In the genomic region with DNA sequence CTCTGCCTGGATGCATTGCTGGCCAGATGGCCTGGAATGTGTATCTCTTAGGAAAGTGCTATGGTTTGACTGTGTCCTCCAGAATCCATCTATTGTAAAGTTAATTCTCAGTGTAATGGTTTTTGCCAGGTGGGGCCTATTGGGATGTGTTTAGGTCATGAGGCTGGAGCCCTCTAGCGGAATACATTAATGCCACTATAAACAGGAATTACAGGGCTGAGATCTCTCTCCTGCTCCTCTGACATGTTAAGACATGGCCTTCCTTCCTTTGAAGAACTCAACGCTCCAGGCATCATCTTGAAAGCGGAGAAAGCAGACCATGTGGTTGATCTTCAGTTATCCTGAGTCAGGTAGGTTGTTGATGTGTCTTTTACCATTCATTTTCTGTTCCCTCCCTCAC, we compare ENCODE assay signal across 16 cellular contexts.
DNase-seq lines count a peak whose midpoint lies in the region; ATAC-seq and TF ChIP-seq lines count a peak whose summit lies in the region.
"Had no signal": no experiment of that assay in that cellular context is flagged by ENCODE, and none has a peak within 500 bp of the region (broad histone marks: within the 10 kb centered on the region; RNA-seq: fewer than 3 reads in every experiment).

No MANE protein-coding gene starts in this region.

- no peaks in the 10 kb centered on the region for H3K9me2 ChIP-seq in GM23338 (ENCODE audit: insufficient read depth)

- no peaks in the 10 kb centered on the region for H3K36me3 Mint-ChIP-seq in GM23338 (ENCODE audit: low read depth)
- H3K36me3 Mint-ChIP-seq: memory B cell had no signal

- POLR2A ChIA-PET in RWPE1 (lab: Yijun Ruan, JAX; ENCODE audit: low non-redundant PET) = no interaction called here

- H3K9me3 Mint-ChIP-seq in GM23338 = no peaks in the 10 kb centered on the region
- H3K9me3 Mint-ChIP-seq: memory B cell; T-helper 2 cell treated with Interferon-gamma antibody and Interleukin-4, amounts not matched to agents 5 μg/mL and 100 μg/mL, for 36 hours had no signal

- CTCF ChIA-PET in RWPE1 (lab: Yijun Ruan, JAX) = no interaction called here

- H3K4me1 ChIP-seq in GM23338 (ENCODE audit: insufficient read depth) = no peaks in the 10 kb centered on the region
- H3K4me1 ChIP-seq in colonic mucosa = no peaks in the 10 kb centered on the region

- no peak overlapping the region; the same call in 1 of the 2 replicates for H3K27ac Mint-ChIP-seq in GM23338
- H3K27ac Mint-ChIP-seq: memory B cell; T-helper 2 cell treated with Interferon-gamma antibody and Interleukin-4, amounts not matched to agents 5 μg/mL and 100 μg/mL, for 36 hours had no signal

- DNase-seq in GM23338 (ENCODE audit: low spot score) = peak; percentile 67
- peak; percentile 58 for DNase-seq in RWPE1 (ENCODE audit: low spot score)
- DNase-seq in colonic mucosa = no peak
- DNase-seq: activated gamma-delta T cell treated with Interleukin-2 at 50 U/mL for 16 hours, Calu3, NCI-H2081, substantia nigra had no signal

- peak; percentile 66 for TF ChIP-seq CTCF in C4-2B (conservative IDR thresholded peaks at IDR 0.05)
- TF ChIP-seq CTCF in GM23338 (conservative IDR thresholded peaks at IDR 0.05; ENCODE audit: low read depth in 2 of 2) = peak; percentile 46
- TF ChIP-seq CTCF in RWPE1 (conservative IDR thresholded peaks at IDR 0.05; ENCODE audit: low read depth) = no peak
- no peak for TF ChIP-seq CTCF in colonic mucosa (IDR thresholded peaks at IDR 0.05)

- ATAC-seq in GM23338 (peak; percentile 83), esophagus mucosa (peak; percentile 81), GM21390 (IDR thresholded peaks at IDR 0.05; ENCODE audit: unreplicated experiment) (no peak), HG02642 (IDR thresholded peaks at IDR 0.05; ENCODE audit: poor library complexity, unreplicated experiment) (no peak), HG03095 (IDR thresholded peaks at IDR 0.05; ENCODE audit: unreplicated experiment) (no peak)

- H3K4me3 Mint-ChIP-seq in GM23338 = no peak overlapping the region
- H3K4me3 Mint-ChIP-seq: memory B cell; T-helper 2 cell treated with Interferon-gamma antibody and Interleukin-4, amounts not matched to agents 5 μg/mL and 100 μg/mL, for 36 hours had no signal

- H3K36me3 ChIP-seq in GM23338 (ENCODE audit: insufficient read depth) = no peaks in the 10 kb centered on the region
- H3K36me3 ChIP-seq in colonic mucosa = no peaks in the 10 kb centered on the region

- intact Hi-C loops in colonic mucosa (cut with DNase I) = no loop called here

- no peak overlapping the region for H2AFZ ChIP-seq in GM23338
- H2AFZ ChIP-seq: hepatocyte had no signal

- H3K9me3 ChIP-seq in colonic mucosa = no peaks in the 10 kb centered on the region

- no peak overlapping the region for H3K27ac ChIP-seq in C4-2B
- H3K27ac ChIP-seq in GM23338 (ENCODE audit: low read depth) = no peak overlapping the region
- H3K27ac ChIP-seq in RWPE1 = no peak overlapping the region
- no peak overlapping the region for H3K27ac ChIP-seq in colonic mucosa
- H3K27ac ChIP-seq: hepatocyte, KMS-11 had no signal

- H4K20me1 ChIP-seq in GM23338 (replicated peaks; ENCODE audit: insufficient read depth) = no peaks in the 10 kb centered on the region

- H3K4me2 ChIP-seq in GM23338 = no peak overlapping the region
- H3K4me2 ChIP-seq: hepatocyte, KMS-11 had no signal

- H3K4me1 Mint-ChIP-seq in GM23338 = peaks cover 3% of the 10 kb centered on the region; the same call in 1 of the 3 replicates

- H3K27me3 ChIP-seq in GM23338 (ENCODE audit: insufficient read depth) (no peaks in the 10 kb centered on the region), colonic mucosa (no peaks in the 10 kb centered on the region)
- H3K27me3 ChIP-seq: hepatocyte had no signal

- H3K4me3 ChIP-seq in GM23338 (no peak overlapping the region), colonic mucosa (no peak overlapping the region)
- H3K4me3 ChIP-seq: hepatocyte had no signal

- H3K27me3 Mint-ChIP-seq in GM23338 (ENCODE audit: insufficient read depth, low read depth, poor library complexity) = peaks cover 5% of the 10 kb centered on the region
- H3K27me3 Mint-ChIP-seq: memory B cell had no signal

- H3K9ac ChIP-seq in colonic mucosa (ENCODE audit: low read depth in 2 of 2, low read length in 2 of 2) = no peak overlapping the region
- H3K9ac ChIP-seq: KMS-11 had no signal

- H3F3A ChIP-seq in GM23338 (replicated peaks; ENCODE audit: low read depth) = no peaks in the 10 kb centered on the region

- no peaks in the 10 kb centered on the region for H3K79me2 ChIP-seq in GM23338 (replicated peaks; ENCODE audit: insufficient read depth)
- H3K79me2 ChIP-seq: hepatocyte had no signal

TF ChIP-seq in GM23338, 12 proteins besides CTCF, POLR2A, EP300 and RAD21 (continues in another document):
- TF ChIP-seq EZH2phosphoT487 (IDR thresholded peaks at IDR 0.05; ENCODE audit: unreplicated experiment) = no peak
- no peak for TF ChIP-seq NANOG (IDR thresholded peaks at IDR 0.05; ENCODE audit: borderline replicate concordance)
- no peak for TF ChIP-seq ZNF114 (CRISPR knock-in tag; IDR thresholded peaks at IDR 0.05)
- no peak for TF ChIP-seq JUNB (IDR thresholded peaks at IDR 0.05; ENCODE audit: unreplicated experiment)
- no peak for TF ChIP-seq ZNF331 (CRISPR knock-in tag; IDR thresholded peaks at IDR 0.05; ENCODE audit: low read depth)
- TF ChIP-seq, protein P1, sequence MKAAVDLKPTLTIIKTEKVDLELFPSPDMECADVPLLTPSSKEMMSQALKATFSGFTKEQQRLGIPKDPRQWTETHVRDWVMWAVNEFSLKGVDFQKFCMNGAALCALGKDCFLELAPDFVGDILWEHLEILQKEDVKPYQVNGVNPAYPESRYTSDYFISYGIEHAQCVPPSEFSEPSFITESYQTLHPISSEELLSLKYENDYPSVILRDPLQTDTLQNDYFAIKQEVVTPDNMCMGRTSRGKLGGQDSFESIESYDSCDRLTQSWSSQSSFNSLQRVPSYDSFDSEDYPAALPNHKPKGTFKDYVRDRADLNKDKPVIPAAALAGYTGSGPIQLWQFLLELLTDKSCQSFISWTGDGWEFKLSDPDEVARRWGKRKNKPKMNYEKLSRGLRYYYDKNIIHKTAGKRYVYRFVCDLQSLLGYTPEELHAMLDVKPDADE (IDR thresholded peaks at IDR 0.05) = no peak
- no peak for TF ChIP-seq POLR2AphosphoS5 (IDR thresholded peaks at IDR 0.05; ENCODE audit: low read depth)
- TF ChIP-seq STAT1 (IDR thresholded peaks at IDR 0.05; ENCODE audit: unreplicated experiment) = no peak
- TF ChIP-seq, protein P2, sequence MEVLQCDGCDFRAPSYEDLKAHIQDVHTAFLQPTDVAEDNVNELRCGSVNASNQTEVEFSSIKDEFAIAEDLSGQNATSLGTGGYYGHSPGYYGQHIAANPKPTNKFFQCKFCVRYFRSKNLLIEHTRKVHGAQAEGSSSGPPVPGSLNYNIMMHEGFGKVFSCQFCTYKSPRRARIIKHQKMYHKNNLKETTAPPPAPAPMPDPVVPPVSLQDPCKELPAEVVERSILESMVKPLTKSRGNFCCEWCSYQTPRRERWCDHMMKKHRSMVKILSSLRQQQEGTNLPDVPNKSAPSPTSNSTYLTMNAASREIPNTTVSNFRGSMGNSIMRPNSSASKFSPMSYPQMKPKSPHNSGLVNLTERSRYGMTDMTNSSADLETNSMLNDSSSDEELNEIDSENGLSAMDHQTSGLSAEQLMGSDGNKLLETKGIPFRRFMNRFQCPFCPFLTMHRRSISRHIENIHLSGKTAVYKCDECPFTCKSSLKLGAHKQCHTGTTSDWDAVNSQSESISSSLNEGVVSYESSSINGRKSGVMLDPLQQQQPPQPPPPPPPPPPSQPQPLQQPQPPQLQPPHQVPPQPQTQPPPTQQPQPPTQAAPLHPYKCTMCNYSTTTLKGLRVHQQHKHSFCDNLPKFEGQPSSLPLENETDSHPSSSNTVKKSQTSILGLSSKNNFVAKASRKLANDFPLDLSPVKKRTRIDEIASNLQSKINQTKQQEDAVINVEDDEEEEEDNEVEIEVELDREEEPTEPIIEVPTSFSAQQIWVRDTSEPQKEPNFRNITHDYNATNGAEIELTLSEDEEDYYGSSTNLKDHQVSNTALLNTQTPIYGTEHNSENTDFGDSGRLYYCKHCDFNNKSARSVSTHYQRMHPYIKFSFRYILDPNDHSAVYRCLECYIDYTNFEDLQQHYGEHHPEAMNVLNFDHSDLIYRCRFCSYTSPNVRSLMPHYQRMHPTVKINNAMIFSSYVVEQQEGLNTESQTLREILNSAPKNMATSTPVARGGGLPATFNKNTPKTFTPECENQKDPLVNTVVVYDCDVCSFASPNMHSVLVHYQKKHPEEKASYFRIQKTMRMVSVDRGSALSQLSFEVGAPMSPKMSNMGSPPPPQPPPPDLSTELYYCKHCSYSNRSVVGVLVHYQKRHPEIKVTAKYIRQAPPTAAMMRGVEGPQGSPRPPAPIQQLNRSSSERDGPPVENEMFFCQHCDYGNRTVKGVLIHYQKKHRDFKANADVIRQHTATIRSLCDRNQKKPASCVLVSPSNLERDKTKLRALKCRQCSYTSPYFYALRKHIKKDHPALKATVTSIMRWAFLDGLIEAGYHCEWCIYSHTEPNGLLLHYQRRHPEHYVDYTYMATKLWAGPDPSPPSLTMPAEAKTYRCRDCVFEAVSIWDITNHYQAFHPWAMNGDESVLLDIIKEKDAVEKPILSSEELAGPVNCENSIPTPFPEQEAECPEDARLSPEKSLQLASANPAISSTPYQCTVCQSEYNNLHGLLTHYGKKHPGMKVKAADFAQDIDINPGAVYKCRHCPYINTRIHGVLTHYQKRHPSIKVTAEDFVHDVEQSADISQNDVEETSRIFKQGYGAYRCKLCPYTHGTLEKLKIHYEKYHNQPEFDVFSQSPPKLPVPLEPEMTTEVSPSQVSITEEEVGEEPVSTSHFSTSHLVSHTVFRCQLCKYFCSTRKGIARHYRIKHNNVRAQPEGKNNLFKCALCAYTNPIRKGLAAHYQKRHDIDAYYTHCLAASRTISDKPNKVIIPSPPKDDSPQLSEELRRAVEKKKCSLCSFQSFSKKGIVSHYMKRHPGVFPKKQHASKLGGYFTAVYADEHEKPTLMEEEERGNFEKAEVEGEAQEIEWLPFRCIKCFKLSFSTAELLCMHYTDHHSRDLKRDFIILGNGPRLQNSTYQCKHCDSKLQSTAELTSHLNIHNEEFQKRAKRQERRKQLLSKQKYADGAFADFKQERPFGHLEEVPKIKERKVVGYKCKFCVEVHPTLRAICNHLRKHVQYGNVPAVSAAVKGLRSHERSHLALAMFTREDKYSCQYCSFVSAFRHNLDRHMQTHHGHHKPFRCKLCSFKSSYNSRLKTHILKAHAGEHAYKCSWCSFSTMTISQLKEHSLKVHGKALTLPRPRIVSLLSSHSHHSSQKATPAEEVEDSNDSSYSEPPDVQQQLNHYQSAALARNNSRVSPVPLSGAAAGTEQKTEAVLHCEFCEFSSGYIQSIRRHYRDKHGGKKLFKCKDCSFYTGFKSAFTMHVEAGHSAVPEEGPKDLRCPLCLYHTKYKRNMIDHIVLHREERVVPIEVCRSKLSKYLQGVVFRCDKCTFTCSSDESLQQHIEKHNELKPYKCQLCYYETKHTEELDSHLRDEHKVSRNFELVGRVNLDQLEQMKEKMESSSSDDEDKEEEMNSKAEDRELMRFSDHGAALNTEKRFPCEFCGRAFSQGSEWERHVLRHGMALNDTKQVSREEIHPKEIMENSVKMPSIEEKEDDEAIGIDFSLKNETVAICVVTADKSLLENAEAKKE (CRISPR knock-in tag; IDR thresholded peaks at IDR 0.05) = no peak
- no peak for TF ChIP-seq EZH2 (IDR thresholded peaks at IDR 0.05; ENCODE audit: low read depth, unreplicated experiment)
- TF ChIP-seq CREB1 (CRISPR knock-in tag; IDR thresholded peaks at IDR 0.05; ENCODE audit: low read depth) = no peak

Comparison
In these comparisons a context has a peak if more than half of its experiments do, and no peak if none do; other contexts are left out.
1. CTCF ChIP-seq: peak in C4-2B (single experiment) and GM23338 (2 of 2); none in RWPE1 (single experiment) and colonic mucosa (single experiment).
2. ATAC-seq: peak in GM23338 (single experiment) and esophagus mucosa (single experiment); none in GM21390 (single experiment), HG02642 (single experiment) and HG03095 (single experiment).